15 cellular contexts compared by ENCODE assay signal in the genomic region with DNA sequence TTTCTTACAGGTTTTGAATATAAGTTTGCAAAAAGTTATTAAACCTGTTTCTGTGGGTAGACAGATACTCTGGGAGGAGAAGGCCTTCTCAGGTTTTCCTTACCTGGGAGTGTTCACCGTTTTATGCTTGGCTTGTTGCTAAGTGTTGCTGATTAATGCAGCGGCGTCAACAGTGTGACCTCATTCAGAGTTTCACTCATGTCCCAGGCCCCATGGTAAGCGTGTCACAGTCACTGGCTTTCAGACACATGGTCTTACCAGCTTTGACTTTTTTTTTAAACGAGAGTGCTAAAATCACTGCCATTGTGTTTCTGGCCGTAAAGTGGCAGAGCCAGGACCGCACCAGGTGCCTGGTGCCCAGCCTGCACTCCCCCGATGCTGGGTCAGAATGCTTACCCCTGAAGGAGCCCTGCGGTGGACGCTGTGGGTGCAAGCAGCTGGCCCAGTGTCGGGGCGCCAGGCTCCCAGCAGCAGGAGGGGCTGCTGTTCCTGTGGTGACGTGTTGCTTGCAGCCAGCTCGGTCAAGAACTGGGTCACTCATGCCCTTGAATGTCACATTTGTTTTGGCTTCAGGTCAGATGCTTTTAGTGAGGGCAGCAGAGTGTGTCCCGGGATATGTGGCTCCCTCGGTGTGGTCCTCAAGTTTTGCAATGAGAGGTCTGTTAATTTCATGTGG. TPM values are rescaled to one million over a fixed set of nuclear protein-coding genes. Genes with fewer than 3 reads are reported as not detected.
DNase-seq lines count a peak whose midpoint lies in the region; ATAC-seq and TF ChIP-seq lines count a peak whose summit lies in the region.
"Had no signal": no experiment of that assay in that cellular context is flagged by ENCODE, and none has a peak within 500 bp of the region (broad histone marks: within the 10 kb centered on the region; RNA-seq: fewer than 3 reads in every experiment).

No MANE protein-coding gene starts in this region.

- peak overlapping the region; percentile 51 for H3K4me2 ChIP-seq in mesenchymal stem cell (ENCODE audit: low read length, poor library complexity, severe bottlenecking)

- peaks cover 23% of the 10 kb centered on the region for H3K36me3 Mint-ChIP-seq in activated CD4-positive, alpha-beta memory T cell treated with anti-CD3 and anti-CD28 coated beads, Interleukin-2, amount 10 ng/mL, durations not matched to agents 7 days and 5 days (ENCODE audit: low read depth)

- intact Hi-C loops in left ventricle myocardium inferior (cut with micrococcal nuclease), result no loop called here
- intact Hi-C loops in sciatic nerve (cut with DNase I), result no loop called here

- no peak overlapping the region for H3K23ac ChIP-seq in mesenchymal stem cell (ENCODE audit: low read length in 2 of 2)

- no peak overlapping the region for H2AK5ac ChIP-seq in mesenchymal stem cell (ENCODE audit: low read length, severe bottlenecking)

- H3K18ac ChIP-seq in mesenchymal stem cell (ENCODE audit: low read depth in 1 of 2, low read length in 2 of 2), result no peak overlapping the region

- H3K27me3 Mint-ChIP-seq in activated CD4-positive, alpha-beta memory T cell treated with anti-CD3 and anti-CD28 coated beads, Interleukin-2, amount 10 ng/mL, durations not matched to agents 7 days and 5 days, result no peaks in the 10 kb centered on the region

- H3K4me3 ChIP-seq in RWPE2 (ENCODE audit: severe bottlenecking) (no peak overlapping the region), left ventricle myocardium inferior (no peak overlapping the region), mesenchymal stem cell (ENCODE audit: insufficient read depth in 1 of 2, low read depth in 1 of 2, low read length in 2 of 2) (no peak overlapping the region)
- H3K4me3 ChIP-seq: SJSA1 had no signal

- TF ChIP-seq CTCF in RWPE2 (IDR thresholded peaks at IDR 0.05; ENCODE audit: poor library complexity, severe bottlenecking) (no peak), left ventricle myocardium inferior (IDR thresholded peaks at IDR 0.05; ENCODE audit: borderline replicate concordance) (no peak)

- no peak overlapping the region for H3K4ac ChIP-seq in mesenchymal stem cell (ENCODE audit: low read depth in 1 of 2, low read length in 2 of 2)

- no peak overlapping the region for H2AFZ ChIP-seq in mesenchymal stem cell (ENCODE audit: low read depth, low read length)

- H2BK5ac ChIP-seq in mesenchymal stem cell (ENCODE audit: low read depth, low read length, poor library complexity, severe bottlenecking), result no peak overlapping the region

- 92% methylated on average over 16 of the region's 16 CpGs for WGBS in mesenchymal stem cell

- no peak overlapping the region for H2BK12ac ChIP-seq in mesenchymal stem cell (ENCODE audit: low read length in 2 of 2)

- no peak overlapping the region for H3K27ac ChIP-seq in RWPE2 (ENCODE audit: poor library complexity, severe bottlenecking)
- peak overlapping the region; percentile 89 for H3K27ac ChIP-seq in left ventricle myocardium inferior (replicated peaks)
- H3K27ac ChIP-seq in mesenchymal stem cell (ENCODE audit: low read length, poor library complexity, severe bottlenecking), result peak overlapping the region; percentile 37
- H3K27ac ChIP-seq: C4-2B, SJSA1 had no signal

- no peak overlapping the region for H2BK120ac ChIP-seq in mesenchymal stem cell (ENCODE audit: low read depth, low read length)

- H3K27me3 ChIP-seq in RWPE2 (ENCODE audit: insufficient read depth, poor library complexity, severe bottlenecking), result no peaks in the 10 kb centered on the region
- H3K27me3 ChIP-seq in left ventricle myocardium inferior (ENCODE audit: low read depth), result no peaks in the 10 kb centered on the region
- no peaks in the 10 kb centered on the region for H3K27me3 ChIP-seq in mesenchymal stem cell (ENCODE audit: control insufficient read depth in 1 of 2, insufficient read depth in 1 of 2, low read length in 2 of 2)
- H3K27me3 ChIP-seq: SJSA1 had no signal

- no peaks in the 10 kb centered on the region for H3K9me3 ChIP-seq in RWPE2 (ENCODE audit: severe bottlenecking)
- no peaks in the 10 kb centered on the region for H3K9me3 ChIP-seq in left ventricle myocardium inferior (replicated peaks)
- no peaks in the 10 kb centered on the region for H3K9me3 ChIP-seq in mesenchymal stem cell (ENCODE audit: control insufficient read depth, low read length)
- H3K9me3 ChIP-seq: SJSA1 had no signal

- H3K14ac ChIP-seq in mesenchymal stem cell (ENCODE audit: low read length in 2 of 2), result no peak overlapping the region

- H3K9ac ChIP-seq in mesenchymal stem cell (ENCODE audit: low read length), result no peak overlapping the region

- DNase-seq in RWPE2 (ENCODE audit: low spot score) (peak; percentile 26), left ventricle myocardium inferior (peak; percentile 26), mesenchymal stem cell (no peak), sciatic nerve (ENCODE audit: low spot score) (peak; percentile 34)
- DNase-seq in stimulated activated CD4-positive, alpha-beta T cell treated with anti-CD3 and anti-CD28 coated beads, Interleukin-12 subunit alpha, Interleukin-12 subunit beta, amount 100 ng/mL, for 4 hours, result no peak
- DNase-seq in stimulated activated CD4-positive, alpha-beta T cell treated with anti-CD3 and anti-CD28 coated beads, Interleukin-4, amount 100 ng/mL, for 4 hours, result no peak
- no peak for DNase-seq in activated CD4-positive, alpha-beta memory T cell treated with anti-CD3 and anti-CD28 coated beads, Interleukin-2, amount 10 ng/mL, durations not matched to agents 7 days and 5 days
- DNase-seq: DMS 273 treated with DMSO at 0.1 percent for 48 hours, GDM1, H7, NCI-H1930, NCI-H526 treated with DMSO at 0.1 percent for 48 hours had no signal

- H3K4me3 Mint-ChIP-seq in activated CD4-positive, alpha-beta memory T cell treated with anti-CD3 and anti-CD28 coated beads, Interleukin-2, amount 10 ng/mL, durations not matched to agents 7 days and 5 days, result no peak overlapping the region

- H3K4me1 ChIP-seq in RWPE2 (ENCODE audit: insufficient read depth, poor library complexity, severe bottlenecking), result peaks cover 9% of the 10 kb centered on the region
- H3K4me1 ChIP-seq in left ventricle myocardium inferior, result peaks cover 93% of the 10 kb centered on the region
- peaks cover 32% of the 10 kb centered on the region for H3K4me1 ChIP-seq in mesenchymal stem cell (ENCODE audit: control insufficient read depth, insufficient read depth, low read depth, low read length)

- H3K9me3 Mint-ChIP-seq in activated CD4-positive, alpha-beta memory T cell treated with anti-CD3 and anti-CD28 coated beads, Interleukin-2, amount 10 ng/mL, durations not matched to agents 7 days and 5 days, result no peaks in the 10 kb centered on the region

- ATAC-seq in RWPE2 (ENCODE audit: low read depth), result no peak
- ATAC-seq in sciatic nerve, result no peak
- ATAC-seq in GM18858 (IDR thresholded peaks at IDR 0.05; ENCODE audit: unreplicated experiment), result no peak

- peaks cover 53% of the 10 kb centered on the region for H3K79me1 ChIP-seq in mesenchymal stem cell (replicated peaks; ENCODE audit: low read length, poor library complexity, severe bottlenecking)

- CTCF ChIA-PET in activated CD4-positive, alpha-beta memory T cell treated with anti-CD3 and anti-CD28 coated beads, Interleukin-2, amount 10 ng/mL, durations not matched to agents 7 days and 5 days (lab: Charles Lee), result interaction anchor here (1.1 to 7.0 kb wide), 3 partner anchors 10 to 32 kb away, joined by 3 to 98 read pairs (median 7); no protein-coding TSS in a partner anchor

- H3K36me3 ChIP-seq in RWPE2 (ENCODE audit: low read depth) (peaks cover 19% of the 10 kb centered on the region), left ventricle myocardium inferior (peaks cover 34% of the 10 kb centered on the region), mesenchymal stem cell (ENCODE audit: control insufficient read depth in 1 of 2, insufficient read depth in 2 of 2, low read depth in 1 of 2, low read length in 2 of 2) (peaks cover 31 to 52% of the 10 kb centered on the region in 2 experiments)

- no peak overlapping the region for H4K91ac ChIP-seq in mesenchymal stem cell (ENCODE audit: low read length)

- POLR2A ChIA-PET in activated CD4-positive, alpha-beta memory T cell treated with anti-CD3 and anti-CD28 coated beads, Interleukin-2, amount 10 ng/mL, durations not matched to agents 7 days and 5 days (lab: Charles Lee), result interaction anchor here (4.4 to 6.6 kb wide), 2 partner anchors 22 to 25 kb away, joined by 23 to 127 read pairs; no protein-coding TSS in a partner anchor

- H3K4me1 Mint-ChIP-seq in activated CD4-positive, alpha-beta memory T cell treated with anti-CD3 and anti-CD28 coated beads, Interleukin-2, amount 10 ng/mL, durations not matched to agents 7 days and 5 days, result peaks cover 37% of the 10 kb centered on the region

- H2BK15ac ChIP-seq in mesenchymal stem cell (ENCODE audit: low read depth, poor library complexity, severe bottlenecking), result no peak overlapping the region

- H3K27ac Mint-ChIP-seq in activated CD4-positive, alpha-beta memory T cell treated with anti-CD3 and anti-CD28 coated beads, Interleukin-2, amount 10 ng/mL, durations not matched to agents 7 days and 5 days, result no peak overlapping the region

- H4K8ac ChIP-seq in mesenchymal stem cell (ENCODE audit: low read length), result no peak overlapping the region

RNA-seq across cellular contexts. Expression of gene CAPN10, which starts 3.5 kb away (rescaled TPM):
- 31.2 TPM for total RNA-seq in left ventricle myocardium inferior
- 8.9 TPM for polyA plus RNA-seq in mesenchymal stem cell (2013, experiment 1 of 2)
- 8.8 TPM for polyA plus RNA-seq in mesenchymal stem cell (2013, experiment 2 of 2)
- 37.2 TPM for total RNA-seq in sciatic nerve
- total RNA-seq in activated CD4-positive, alpha-beta memory T cell treated with anti-CD3 and anti-CD28 coated beads, Interleukin-2, amount 10 ng/mL, durations not matched to agents 7 days and 5 days, result 10 to 100 TPM; 52.3 to 53.1 TPM

RNA-seq across cellular contexts. Expression of gene RNPEPL1, which starts 21.7 kb away (rescaled TPM):
- total RNA-seq in left ventricle myocardium inferior (80.1 TPM), sciatic nerve (38.8 TPM)
- polyA plus RNA-seq in mesenchymal stem cell (2013, experiment 1 of 2), result 42.6 TPM
- 43.8 TPM for polyA plus RNA-seq in mesenchymal stem cell (2013, experiment 2 of 2)
- 100 to 1,000 TPM; 135 to 144 TPM for total RNA-seq in activated CD4-positive, alpha-beta memory T cell treated with anti-CD3 and anti-CD28 coated beads, Interleukin-2, amount 10 ng/mL, durations not matched to agents 7 days and 5 days

RNA-seq across cellular contexts. Expression of gene DUSP28, which starts 29.8 kb away (rescaled TPM):
- total RNA-seq in left ventricle myocardium inferior, result 19.3 TPM
- 3.5 TPM for polyA plus RNA-seq in mesenchymal stem cell (2013, experiment 1 of 2)
- 4.1 TPM for polyA plus RNA-seq in mesenchymal stem cell (2013, experiment 2 of 2)
- 4.5 TPM for total RNA-seq in sciatic nerve
- total RNA-seq in activated CD4-positive, alpha-beta memory T cell treated with anti-CD3 and anti-CD28 coated beads, Interleukin-2, amount 10 ng/mL, durations not matched to agents 7 days and 5 days, result 1 to 10 TPM; 7.9 to 9.3 TPM

RNA-seq across cellular contexts. Expression of gene ANKMY1, which starts 32.2 kb away (rescaled TPM):
- total RNA-seq in left ventricle myocardium inferior (4.0 TPM), sciatic nerve (30.7 TPM)
- polyA plus RNA-seq in mesenchymal stem cell (2013, experiment 1 of 2), result 3.6 TPM
- polyA plus RNA-seq in mesenchymal stem cell (2013, experiment 2 of 2), result 2.7 TPM
- 10 to 100 TPM; 28.2 to 31.5 TPM for total RNA-seq in activated CD4-positive, alpha-beta memory T cell treated with anti-CD3 and anti-CD28 coated beads, Interleukin-2, amount 10 ng/mL, durations not matched to agents 7 days and 5 days

RNA-seq across cellular contexts. Expression of gene GPR35, which starts 35.3 kb away (rescaled TPM):
- total RNA-seq in left ventricle myocardium inferior, result 1.3 TPM
- polyA plus RNA-seq in mesenchymal stem cell (2013, experiment 1 of 2), result 0.15 TPM
- polyA plus RNA-seq in mesenchymal stem cell (2013, experiment 2 of 2), result 0.21 TPM
- 3.2 TPM for total RNA-seq in sciatic nerve
- 1 to 10 TPM; 5.2 to 5.7 TPM for total RNA-seq in activated CD4-positive, alpha-beta memory T cell treated with anti-CD3 and anti-CD28 coated beads, Interleukin-2, amount 10 ng/mL, durations not matched to agents 7 days and 5 days
- total RNA-seq: H7 had no signal

Comparison
In these comparisons a context has a peak if more than half of its experiments do, and no peak if none do; other contexts are left out.
1. DNase-seq: peak in RWPE2 (single experiment), left ventricle myocardium inferior (single experiment) and sciatic nerve (single experiment); none in mesenchymal stem cell (single experiment), stimulated activated CD4-positive, alpha-beta T cell treated with anti-CD3 and anti-CD28 coated beads, Interleukin-12 subunit alpha, Interleukin-12 subunit beta, amount 100 ng/mL, for 4 hours (single experiment), stimulated activated CD4-positive, alpha-beta T cell treated with anti-CD3 and anti-CD28 coated beads, Interleukin-4, amount 100 ng/mL, for 4 hours (0 of 2) and activated CD4-positive, alpha-beta memory T cell treated with anti-CD3 and anti-CD28 coated beads, Interleukin-2, amount 10 ng/mL, durations not matched to agents 7 days and 5 days (single experiment).